Comparison of ENCODE assay signal across 17 cellular contexts in genomic region chr18:75811156-75811555, GRCh38.
DNase-seq lines count a peak whose midpoint lies in the region; TF ChIP-seq lines count a peak whose summit lies in the region.
"Had no signal": no experiment of that assay in that cellular context is flagged by ENCODE, and none has a peak within 500 bp of the region (broad histone marks: within the 10 kb centered on the region; RNA-seq: fewer than 3 reads in every experiment).

No MANE protein-coding gene starts in this region.

- H3K4me3 ChIP-seq in mesodermal cell (ENCODE audit: extremely low read depth, insufficient read depth, low read length, poor library complexity, severe bottlenecking): no peak overlapping the region
- no peak overlapping the region for H3K4me3 ChIP-seq in WERI-Rb-1 (ENCODE audit: low read depth, low read length)
- H3K4me3 ChIP-seq: GM23248, heart right ventricle, upper lobe of right lung had no signal

- no peaks in the 10 kb centered on the region for H3K27me3 ChIP-seq in WERI-Rb-1 (ENCODE audit: insufficient read depth, low read depth, severe bottlenecking)
- H3K27me3 ChIP-seq: upper lobe of right lung had no signal

- DNase-seq in NCI-H510A treated with DMSO at 0.1 percent for 48 hours (lab: John Stamatoyannopoulos, UW): peak; percentile 28
- DNase-seq in NCI-H510A (lab: John Stamatoyannopoulos, UW): no peak
- peak; percentile 68 for DNase-seq in NCI-H69 (lab: John Stamatoyannopoulos, UW)
- DNase-seq in SKM-1 (lab: John Stamatoyannopoulos, UW; ENCODE audit: unreplicated experiment): no peak
- DNase-seq in stimulated activated CD8-positive, alpha-beta memory T cell treated with anti-CD3 and anti-CD28 coated beads, Interleukin-4, amount 100 ng/mL, for 48 hours: no peak
- no peak for DNase-seq in WERI-Rb-1
- DNase-seq in DMS114 treated with DMSO at 0.1 percent for 48 hours (lab: John Stamatoyannopoulos, UW; ENCODE audit: unreplicated experiment): no peak
- DNase-seq: ACHN; activated CD8-positive, alpha-beta T cell treated with anti-CD3 and anti-CD28 coated beads, Interleukin-2, amount 10 ng/mL, durations not matched to agents 7 days and 5 days; anterior cingulate cortex; Caco-2; heart right ventricle; kidney; stimulated activated CD4-positive, alpha-beta T cell treated with anti-CD3 and anti-CD28 coated beads, Interleukin-1b, Interleukin-23, amount 100 ng/mL, for 48 hours; upper lobe of right lung had no signal

- WGBS in mesodermal cell (ENCODE audit: insufficient coverage in 2 of 2), 2 experiments: 79 to 82% methylated on average over 3 to 4 of the region's 4 CpGs

- H3K36me3 ChIP-seq in mesodermal cell (ENCODE audit: control insufficient read depth, insufficient read depth, low read length) (no peaks in the 10 kb centered on the region), WERI-Rb-1 (no peaks in the 10 kb centered on the region)
- H3K36me3 ChIP-seq: heart right ventricle, upper lobe of right lung had no signal

- H3K9me3 ChIP-seq in mesodermal cell (ENCODE audit: control insufficient read depth, low read length) (no peaks in the 10 kb centered on the region), WERI-Rb-1 (ENCODE audit: severe bottlenecking) (no peaks in the 10 kb centered on the region)
- H3K9me3 ChIP-seq: Caco-2, heart right ventricle, upper lobe of right lung had no signal

- TF ChIP-seq CTCF in WERI-Rb-1 (IDR thresholded peaks at IDR 0.05; ENCODE audit: low read depth, low read length): no peak

- H3K27ac ChIP-seq in mesodermal cell (ENCODE audit: low read depth, low read length, severe bottlenecking) (peak overlapping the region; percentile 97), WERI-Rb-1 (no peak overlapping the region)
- H3K27ac ChIP-seq: GM23248, heart right ventricle, upper lobe of right lung had no signal

- peaks cover 34% of the 10 kb centered on the region for H3K4me1 ChIP-seq in mesodermal cell (ENCODE audit: control insufficient read depth, insufficient read depth, low read length, poor library complexity, severe bottlenecking)
- H3K4me1 ChIP-seq: Caco-2, heart right ventricle, upper lobe of right lung had no signal

Comparison
In these comparisons a context has a peak if more than half of its experiments do, and no peak if none do; other contexts are left out.
1. DNase-seq: peak in NCI-H510A treated with DMSO at 0.1 percent for 48 hours (single experiment) and NCI-H69 (single experiment); none in NCI-H510A (single experiment), SKM-1 (single experiment), stimulated activated CD8-positive, alpha-beta memory T cell treated with anti-CD3 and anti-CD28 coated beads, Interleukin-4, amount 100 ng/mL, for 48 hours (single experiment), WERI-Rb-1 (single experiment) and DMS114 treated with DMSO at 0.1 percent for 48 hours (single experiment).